In genomic region chr7:76069238-76069638, GRCh38 we compare ENCODE assay signal across 9 cellular contexts. TPM values are rescaled to one million over a fixed set of nuclear protein-coding genes. Genes with fewer than 3 reads are reported as not detected.
DNase-seq lines count a peak whose midpoint lies in the region; ATAC-seq and TF ChIP-seq lines count a peak whose summit lies in the region.
"Had no signal": no experiment of that assay in that cellular context is flagged by ENCODE, and none has a peak within 500 bp of the region (broad histone marks: within the 10 kb centered on the region; RNA-seq: fewer than 3 reads in every experiment).

No MANE protein-coding gene starts in this region.

- WGBS in esophagus squamous epithelium, 2 donors = 14 to 19% methylated on average over 7 to 8 of the region's 8 CpGs

- TF ChIP-seq POLR2A in esophagus squamous epithelium (IDR thresholded peaks at IDR 0.05) = no peak

- peaks cover 27 to 38% (median 27%) of the 10 kb centered on the region in 3 donors for H3K36me3 ChIP-seq in esophagus squamous epithelium

- no peak overlapping the region for H3K4me3 ChIP-seq in esophagus squamous epithelium
- H3K4me3 ChIP-seq: right lobe of liver had no signal

- H3K9me3 ChIP-seq in esophagus squamous epithelium = no peaks in the 10 kb centered on the region
- H3K9me3 ChIP-seq: right lobe of liver had no signal

- ATAC-seq in GM18519 (IDR thresholded peaks at IDR 0.05; ENCODE audit: low FRiP score, unreplicated experiment) (no peak), HG02981 (IDR thresholded peaks at IDR 0.05; ENCODE audit: unreplicated experiment) (no peak)

- peak; percentile 9 for DNase-seq in NCI-H2107 treated with DMSO at 0.1 percent for 48 hours (lab: John Stamatoyannopoulos, UW; ENCODE audit: unreplicated experiment)
- no peak for DNase-seq in NCI-H2107 (lab: John Stamatoyannopoulos, UW)
- peak; percentile 60 for DNase-seq in RKO (ENCODE audit: low spot score)
- no peak for DNase-seq in esophagus squamous epithelium (lab: John Stamatoyannopoulos, UW)
- DNase-seq in non-pigmented ciliary epithelial cell (ENCODE audit: low read depth) = peak; percentile 56
- no peak for DNase-seq in activated gamma-delta T cell (lab: John Stamatoyannopoulos, UW)
- DNase-seq: right lobe of liver had no signal

- H3K4me1 ChIP-seq in esophagus squamous epithelium = peaks cover 8 to 35% (median 8%) of the 10 kb centered on the region in 3 donors

- peak overlapping the region in 3 of 4 donors; percentile 30 to 75 (median 71) for H3K27ac ChIP-seq in esophagus squamous epithelium
- H3K27ac ChIP-seq: right lobe of liver had no signal

- no peaks in the 10 kb centered on the region for H3K27me3 ChIP-seq in esophagus squamous epithelium
- H3K27me3 ChIP-seq: right lobe of liver had no signal

- intact Hi-C loops in esophagus squamous epithelium (cut with DNase I) = loop anchor here (10.0 kb wide), 1 partner anchor 76 kb away; no protein-coding TSS in a partner anchor

- peak in 4 of 6 experiments; percentile 30 to 77 (median 64) for TF ChIP-seq CTCF in esophagus squamous epithelium (IDR thresholded peaks at IDR 0.05)

RNA-seq across cellular contexts. Expression of gene MDH2, which starts 21.3 kb away (rescaled TPM):
- 100 to 1,000 TPM in 3 of 4 donors, 10 to 100 TPM in 1; 92.5 to 160 (median 131) TPM for total RNA-seq in esophagus squamous epithelium

RNA-seq across cellular contexts. Expression of gene STYXL1, which starts 21.4 kb away (rescaled TPM):
- total RNA-seq in esophagus squamous epithelium = 10 to 100 TPM; 19.3 to 45.7 (median 32.2) TPM

Comparison
In these comparisons a context has a peak if more than half of its experiments do, and no peak if none do; other contexts are left out.
1. DNase-seq: peak in NCI-H2107 treated with DMSO at 0.1 percent for 48 hours (single experiment), RKO (single experiment) and non-pigmented ciliary epithelial cell (single experiment); none in NCI-H2107 (single experiment), esophagus squamous epithelium (single experiment) and activated gamma-delta T cell (single experiment).